ENCODE assay signal across 22 cellular contexts in genomic region chr2:100962366-100963025, GRCh38.
"Had no signal": no experiment of that assay in that cellular context is flagged by ENCODE, and none has a peak within 500 bp of the region (broad histone marks: within the 10 kb centered on the region; RNA-seq: fewer than 3 reads in every experiment).

No MANE protein-coding gene starts in this region.

- H3K27ac Mint-ChIP-seq: activated CD8-positive, alpha-beta T cell treated with anti-CD3 and anti-CD28 coated beads for 36 hours; activated naive CD4-positive, alpha-beta T cell treated with anti-CD3 and anti-CD28 coated beads, Interleukin-2, amount 50 U/mL, for 24 hours; activated T-cell treated with anti-CD3 and anti-CD28 coated beads, Interleukin-2, amount 50 U/mL, for 72 hours; activated T-helper 2 cell treated with anti-CD3 and anti-CD28 coated beads, Interferon-gamma antibody, Interleukin-2, Interleukin-4, amounts not matched to agents 10 μg/mL and 5 μg/mL and 100 μg/mL, durations not matched to agents 14 hours and 24 hours and 36 hours had no signal

- H3K4me3 Mint-ChIP-seq: activated CD8-positive, alpha-beta T cell treated with anti-CD3 and anti-CD28 coated beads for 36 hours; activated naive CD4-positive, alpha-beta T cell treated with anti-CD3 and anti-CD28 coated beads, Interleukin-2, amount 50 U/mL, for 24 hours; activated T-cell treated with anti-CD3 and anti-CD28 coated beads, Interleukin-2, amount 50 U/mL, for 72 hours had no signal

- H3K4me2 ChIP-seq: SK-N-SH had no signal

- H3K4me1 ChIP-seq: SJCRH30 had no signal

- H3K9me3 ChIP-seq: ascending aorta, body of pancreas, SJCRH30, SK-N-SH had no signal

- H3K36me3 Mint-ChIP-seq: activated naive CD4-positive, alpha-beta T cell treated with anti-CD3 and anti-CD28 coated beads, Interleukin-2, amount 50 U/mL, for 24 hours had no signal

- ATAC-seq: activated CD8-positive, alpha-beta T cell treated with anti-CD3 and anti-CD28 coated beads for 36 hours; activated T-cell treated with anti-CD3 and anti-CD28 coated beads, Interleukin-2, amount 50 U/mL, for 72 hours had no signal

- H3K9me3 Mint-ChIP-seq: activated CD8-positive, alpha-beta T cell treated with anti-CD3 and anti-CD28 coated beads for 36 hours; activated naive CD4-positive, alpha-beta T cell treated with anti-CD3 and anti-CD28 coated beads, Interleukin-2, amount 50 U/mL, for 24 hours; activated T-cell treated with anti-CD3 and anti-CD28 coated beads, Interleukin-2, amount 50 U/mL, for 72 hours; activated T-helper 2 cell treated with anti-CD3 and anti-CD28 coated beads, Interferon-gamma antibody, Interleukin-2, Interleukin-4, amounts not matched to agents 10 μg/mL and 5 μg/mL and 100 μg/mL, durations not matched to agents 14 hours and 24 hours and 36 hours had no signal

- H3K4me3 ChIP-seq: ascending aorta, body of pancreas, SJCRH30 had no signal

- H3K9ac ChIP-seq: SK-N-SH had no signal

- DNase-seq: activated CD4-positive, CD25-positive, alpha-beta regulatory T cell; activated CD8-positive, alpha-beta memory T cell treated with anti-CD3 and anti-CD28 coated beads, Interleukin-2, amount 50 U/mL, for 4 hours; activated CD8-positive, alpha-beta T cell treated with anti-CD3 and anti-CD28 coated beads for 36 hours; activated naive CD4-positive, alpha-beta T cell; activated T-cell treated with anti-CD3 and anti-CD28 coated beads, Interleukin-2, amount 50 U/mL, for 72 hours; amniotic stem cell; body of pancreas; Kasumi-1; KBM-7; NCI-H1105 treated with DMSO at 0.1 percent for 48 hours; NCI-H146; NCI-H187 treated with DMSO at 0.1 percent for 48 hours; NCI-H2081 treated with DMSO at 0.1 percent for 48 hours; NCI-H526 treated with DMSO at 0.1 percent for 48 hours; NCI-H82; SJCRH30; SK-N-SH; T-helper 1 cell had no signal

- H3K27ac ChIP-seq: ascending aorta, body of pancreas, SJCRH30, VCaP had no signal

- H3K27me3 Mint-ChIP-seq: activated CD8-positive, alpha-beta T cell treated with anti-CD3 and anti-CD28 coated beads for 36 hours; activated naive CD4-positive, alpha-beta T cell treated with anti-CD3 and anti-CD28 coated beads, Interleukin-2, amount 50 U/mL, for 24 hours had no signal

- H3K27me3 ChIP-seq: ascending aorta, body of pancreas, SJCRH30 had no signal

- H3K36me3 ChIP-seq: ascending aorta, SJCRH30 had no signal
